ENCODE assay signal across 8 cellular contexts in the genomic region with DNA sequence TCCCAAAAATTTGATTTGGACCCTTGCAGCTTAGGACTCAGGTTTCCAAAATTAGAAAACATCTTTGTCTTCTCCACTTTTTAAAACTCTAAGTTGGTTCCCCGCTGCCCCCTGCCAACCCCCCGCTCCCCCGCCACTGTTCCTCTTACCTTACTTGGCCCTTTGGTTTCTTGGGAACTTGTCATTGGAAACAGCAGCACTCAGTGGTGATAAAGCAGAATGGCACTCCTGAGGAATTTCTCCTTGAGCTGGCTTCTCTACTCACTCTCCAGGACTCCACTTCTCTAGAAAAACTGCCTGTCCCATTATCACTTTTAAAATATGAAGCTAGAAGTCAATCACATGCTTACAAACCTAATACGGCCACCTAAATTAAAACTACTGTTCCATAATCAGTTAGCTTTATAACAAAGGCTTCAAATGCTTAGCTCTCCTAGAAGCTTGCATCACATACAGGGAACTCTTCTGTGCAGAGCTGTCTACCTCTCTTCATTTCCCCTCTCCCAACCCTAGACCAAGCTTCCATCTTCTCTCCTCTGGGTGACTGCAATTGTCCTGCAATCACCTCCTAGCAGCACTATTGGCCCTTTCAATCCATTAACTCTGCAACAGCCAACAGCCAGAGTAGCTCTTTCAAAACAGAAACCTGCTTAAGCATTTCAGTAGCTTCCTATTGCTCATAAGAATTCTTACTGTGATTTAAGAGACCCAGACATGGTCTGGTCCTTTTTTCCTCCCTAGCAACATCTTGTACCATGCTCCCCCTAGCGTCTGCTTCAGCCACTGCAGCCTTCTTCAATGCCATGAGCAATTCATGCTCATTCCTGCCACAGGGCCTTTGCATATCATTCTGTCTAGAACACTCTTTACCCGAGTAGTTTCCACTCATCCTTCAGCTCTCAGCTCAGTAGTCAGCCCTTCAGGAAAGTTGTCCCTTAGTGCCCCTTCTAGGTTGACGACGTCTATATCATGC. TPM values are rescaled to one million over a fixed set of nuclear protein-coding genes. Genes with fewer than 3 reads are reported as not detected.
A peak's percentile ranks its signal among the peaks of the same experiment; 100 is the strongest.
DNase-seq lines count a peak whose midpoint lies in the region; ATAC-seq and TF ChIP-seq lines count a peak whose summit lies in the region.

No MANE protein-coding gene starts in this region.

- no peaks in the 10 kb centered on the region for H3K9me3 ChIP-seq in right atrium auricular region

- ATAC-seq in GM21737 (IDR thresholded peaks at IDR 0.05; ENCODE audit: unreplicated experiment): peak; percentile 60

- no peaks in the 10 kb centered on the region for H3K36me3 ChIP-seq in right atrium auricular region

- H3K4me3 ChIP-seq in right atrium auricular region (no peak overlapping the region), retinal pigment epithelial cell (ENCODE audit: low read length) (no peak overlapping the region)

- H3K27ac ChIP-seq in right atrium auricular region: no peak overlapping the region

- H3K4me1 ChIP-seq in right atrium auricular region: no peaks in the 10 kb centered on the region

- TF ChIP-seq CTCF in right atrium auricular region (IDR thresholded peaks at IDR 0.05) (peak; percentile 28 to 73), retinal pigment epithelial cell (conservative IDR thresholded peaks at IDR 0.05; ENCODE audit: low read depth, low read length) (peak; percentile 88)

- H3K27me3 ChIP-seq in right atrium auricular region: no peaks in the 10 kb centered on the region

- DNase-seq in GDM1 (lab: John Stamatoyannopoulos, UW): peak; percentile 36
- DNase-seq in LHCN-M2 (ENCODE audit: low read depth): peak; percentile 75
- peak; percentile 48 for DNase-seq in SW480 (ENCODE audit: low spot score)
- DNase-seq in amniotic epithelial cell (ENCODE audit: low read depth): peak; percentile 80
- DNase-seq in right atrium auricular region (ENCODE audit: low spot score): peak; percentile 72
- no peak for DNase-seq in retinal pigment epithelial cell (ENCODE audit: low read depth)
- DNase-seq in NCI-H1930 (lab: John Stamatoyannopoulos, UW): no peak

RNA-seq across cellular contexts. Expression of a gene that starts 15.2 kb away (rescaled TPM):
- total RNA-seq in LHCN-M2 (2014; rRNA removed): 3.7 and 7.5 TPM in 2 replicates
- polyA plus RNA-seq in LHCN-M2 (2012): 2.1 TPM
- 10 to 100 TPM; 14.9 to 20.0 TPM for total RNA-seq in right atrium auricular region

Comparison
In these comparisons a context has a peak if more than half of its experiments do, and no peak if none do; other contexts are left out.
1. DNase-seq: peak in GDM1 (single experiment), LHCN-M2 (single experiment), SW480 (single experiment), amniotic epithelial cell (single experiment) and right atrium auricular region (single experiment); none in retinal pigment epithelial cell (single experiment) and NCI-H1930 (0 of 2).